8 cellular contexts compared by ENCODE assay signal in the genomic region with DNA sequence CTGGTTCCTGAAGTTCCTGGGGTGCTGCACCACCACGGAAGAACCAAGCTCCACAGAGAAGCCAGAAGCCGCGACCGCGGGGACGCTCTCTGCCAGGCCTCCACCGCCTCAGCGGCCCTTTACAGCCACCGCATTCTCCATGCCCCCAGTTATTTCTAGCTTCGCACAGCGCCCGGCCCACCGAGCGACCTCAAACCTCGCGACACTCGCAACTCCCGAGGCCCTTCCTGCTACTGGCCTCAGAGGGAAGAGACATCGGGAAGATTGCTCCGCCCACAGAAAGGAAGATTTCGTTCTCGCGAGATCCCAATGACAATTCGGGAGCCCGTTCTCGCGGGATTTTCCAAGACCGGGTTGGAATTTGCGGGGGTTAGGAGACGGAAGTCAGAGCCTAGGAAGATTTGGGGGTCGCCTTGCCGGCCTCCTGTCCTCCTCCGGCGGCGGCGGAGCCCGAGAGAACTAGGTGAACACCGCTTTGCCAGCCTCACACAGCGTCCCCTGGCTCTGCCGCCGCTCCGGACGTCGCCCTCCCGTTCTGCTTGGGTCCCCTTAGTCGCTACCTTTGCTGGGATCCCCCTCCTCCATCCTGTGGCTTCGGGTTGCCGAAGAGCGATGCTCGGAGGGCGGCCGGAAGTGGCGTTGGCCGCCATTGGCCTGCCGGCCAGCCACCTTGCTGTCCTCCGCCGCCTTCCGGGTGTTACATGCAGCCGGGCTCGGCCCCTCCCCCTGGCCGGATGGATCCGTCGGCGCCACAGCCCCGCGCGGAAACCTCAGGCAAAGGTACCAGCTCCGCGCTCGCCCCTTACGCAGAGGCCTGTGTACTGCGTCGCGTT. TPM values are rescaled to one million over a fixed set of nuclear protein-coding genes. Genes with fewer than 3 reads are reported as not detected.
DNase-seq lines count a peak whose midpoint lies in the region; ATAC-seq, FAIRE-seq and TF ChIP-seq lines count a peak whose summit lies in the region.

A gene with protein sequence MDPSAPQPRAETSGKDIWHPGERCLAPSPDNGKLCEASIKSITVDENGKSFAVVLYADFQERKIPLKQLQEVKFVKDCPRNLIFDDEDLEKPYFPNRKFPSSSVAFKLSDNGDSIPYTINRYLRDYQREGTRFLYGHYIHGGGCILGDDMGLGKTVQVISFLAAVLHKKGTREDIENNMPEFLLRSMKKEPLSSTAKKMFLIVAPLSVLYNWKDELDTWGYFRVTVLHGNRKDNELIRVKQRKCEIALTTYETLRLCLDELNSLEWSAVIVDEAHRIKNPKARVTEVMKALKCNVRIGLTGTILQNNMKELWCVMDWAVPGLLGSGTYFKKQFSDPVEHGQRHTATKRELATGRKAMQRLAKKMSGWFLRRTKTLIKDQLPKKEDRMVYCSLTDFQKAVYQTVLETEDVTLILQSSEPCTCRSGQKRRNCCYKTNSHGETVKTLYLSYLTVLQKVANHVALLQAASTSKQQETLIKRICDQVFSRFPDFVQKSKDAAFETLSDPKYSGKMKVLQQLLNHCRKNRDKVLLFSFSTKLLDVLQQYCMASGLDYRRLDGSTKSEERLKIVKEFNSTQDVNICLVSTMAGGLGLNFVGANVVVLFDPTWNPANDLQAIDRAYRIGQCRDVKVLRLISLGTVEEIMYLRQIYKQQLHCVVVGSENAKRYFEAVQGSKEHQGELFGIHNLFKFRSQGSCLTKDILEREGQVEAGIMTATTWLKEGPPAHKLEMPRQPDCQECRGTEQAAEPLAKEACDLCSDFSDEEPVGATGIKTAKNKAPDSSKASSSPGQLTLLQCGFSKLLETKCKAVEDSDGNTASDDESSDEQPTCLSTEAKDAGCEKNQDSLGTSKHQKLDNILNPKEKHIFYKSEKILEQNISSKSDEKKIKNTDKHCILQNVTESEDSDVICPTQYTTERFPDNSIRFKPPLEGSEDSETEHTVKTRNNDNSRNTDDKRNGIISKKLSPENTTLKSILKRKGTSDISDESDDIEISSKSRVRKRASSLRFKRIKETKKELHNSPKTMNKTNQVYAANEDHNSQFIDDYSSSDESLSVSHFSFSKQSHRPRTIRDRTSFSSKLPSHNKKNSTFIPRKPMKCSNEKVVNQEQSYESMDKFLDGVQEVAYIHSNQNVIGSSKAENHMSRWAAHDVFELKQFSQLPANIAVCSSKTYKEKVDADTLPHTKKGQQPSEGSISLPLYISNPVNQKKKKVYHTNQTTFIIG (N-terminal part only) (plus strand): TSS at position 387 of the 833 bp plus-strand sequence. CDS start 348 bp downstream, at position 735.

- H4K20me1 ChIP-seq in OCI-LY3 (ENCODE audit: insufficient read depth, low read length), result no peaks in the 10 kb centered on the region

- no peaks in the 10 kb centered on the region for H3K9me3 ChIP-seq in OCI-LY3 (ENCODE audit: insufficient read depth, low read length)

- ATAC-seq in GM21576 (IDR thresholded peaks at IDR 0.05; ENCODE audit: unreplicated experiment), result peak; percentile 82

- TF ChIP-seq CTCF in OCI-LY3 (IDR thresholded peaks at IDR 0.05; ENCODE audit: low read depth, low read length) (no peak), mesothelial cell of epicardium (IDR thresholded peaks at IDR 0.05; ENCODE audit: unreplicated experiment) (no peak)

- no peak within 1 kb of the TSS for H3K4me3 ChIP-seq in OCI-LY3 (ENCODE audit: low read length)

- peaks cover 30% of the 10 kb centered on the region for H3K4me1 Mint-ChIP-seq in mesothelial cell of epicardium

- no peaks in the 10 kb centered on the region for H3K27me3 Mint-ChIP-seq in mesothelial cell of epicardium (ENCODE audit: low read depth)

- DNase-seq in DMS114 treated with DMSO at 0.1 percent for 48 hours (lab: John Stamatoyannopoulos, UW; ENCODE audit: unreplicated experiment) (peak; percentile 77), HuH-7 (ENCODE audit: low spot score) (peak; percentile 86), mesothelial cell of epicardium (ENCODE audit: low spot score in 2 of 2, unreplicated experiment in 2 of 2) (peak; percentile 89 to 95)
- DNase-seq in activated CD8-positive, alpha-beta memory T cell treated with anti-CD3 and anti-CD28 coated beads, Interleukin-2, amount 50 U/mL, for 24 hours (ENCODE audit: extremely low read depth), result peak; percentile 85
- peak; percentile 83 to 85 for DNase-seq in stimulated activated CD8-positive, alpha-beta memory T cell treated with anti-CD3 and anti-CD28 coated beads, Interleukin-4, amount 100 ng/mL, for 1 hour (ENCODE audit: low read depth in 2 of 2, low spot score in 1 of 2)

- H3K4me3 Mint-ChIP-seq in mesothelial cell of epicardium, result no peak within 1 kb of the TSS

- H3K36me3 Mint-ChIP-seq in mesothelial cell of epicardium, result peaks cover 24% of the 10 kb centered on the region

- no peak within 1 kb of the TSS for H3K27ac Mint-ChIP-seq in mesothelial cell of epicardium

- FAIRE-seq in endometrium (lab: Jason Lieb, UNC), result peak; percentile 71

- H3K27ac ChIP-seq in OCI-LY3 (ENCODE audit: low read length), result no peak within 1 kb of the TSS

- peaks cover 12% of the 10 kb centered on the region for H3K4me1 ChIP-seq in OCI-LY3 (ENCODE audit: low read length)

- H2AFZ ChIP-seq in OCI-LY3 (ENCODE audit: low read depth, low read length), result peak within 1 kb of the TSS; percentile 91

- H3K27me3 ChIP-seq in OCI-LY3 (ENCODE audit: low read depth, low read length), result no peaks in the 10 kb centered on the region

- peaks cover 32% of the 10 kb centered on the region; the same call in 1 of the 2 replicates for H3K79me2 ChIP-seq in OCI-LY3 (ENCODE audit: low read length)

- H3K9me3 Mint-ChIP-seq in mesothelial cell of epicardium, result peaks cover 10% of the 10 kb centered on the region

- H3K36me3 ChIP-seq in OCI-LY3 (replicated peaks; ENCODE audit: low read depth, low read length), result peaks cover 42% of the 10 kb centered on the region

- no peak within 1 kb of the TSS; the same call in 1 of the 2 replicates for H3K4me2 ChIP-seq in OCI-LY3 (ENCODE audit: low read length)

- H3K9ac ChIP-seq in OCI-LY3 (ENCODE audit: low read length), result no peak within 1 kb of the TSS

RNA-seq across cellular contexts. Expression of the gene that starts here (rescaled TPM):
- 58.3 to 63.1 TPM (median 59.3 TPM) in 3 replicates for total RNA-seq in mesothelial cell of epicardium
